ENCODE assay signal across 8 cellular contexts in genomic region chr17:82229686-82230626, GRCh38. TPM values are rescaled to one million over a fixed set of nuclear protein-coding genes. Genes with fewer than 3 reads are reported as not detected.
DNase-seq lines count a peak whose midpoint lies in the region; ATAC-seq and TF ChIP-seq lines count a peak whose summit lies in the region.

No MANE protein-coding gene starts in this region.

- H4K20me1 ChIP-seq in hepatocyte (ENCODE audit: insufficient read depth, poor library complexity, severe bottlenecking): peaks cover 18% of the 10 kb centered on the region

- peak overlapping the region; percentile 81 for H3K4me3 Mint-ChIP-seq in activated CD4-positive, alpha-beta memory T cell treated with anti-CD3 and anti-CD28 coated beads for 36 hours

- H3K4me2 ChIP-seq in hepatocyte: peak overlapping the region; percentile 99

- DNase-seq in HAP-1 (ENCODE audit: low spot score in 2 of 2) (no peak), hepatocyte (ENCODE audit: low spot score) (no peak)
- no peak for DNase-seq in activated CD4-positive, alpha-beta memory T cell treated with anti-CD3 and anti-CD28 coated beads for 36 hours
- DNase-seq in stimulated activated CD8-positive, alpha-beta memory T cell treated with anti-CD3 and anti-CD28 coated beads, Interleukin-4, amount 100 ng/mL, for 48 hours: peak; percentile 28

- peak overlapping the region; percentile 74 for H3K27ac ChIP-seq in hepatocyte

- CTCF ChIA-PET in activated CD4-positive, alpha-beta memory T cell treated with anti-CD3 and anti-CD28 coated beads for 36 hours (lab: Charles Lee): interaction anchor here (0.8 to 1.5 kb wide), 4 partner anchors 11 to 91 kb away, joined by 3 to 6 read pairs (median 3); no protein-coding TSS in a partner anchor

- no peaks in the 10 kb centered on the region for H3K9me3 ChIP-seq in HAP-1
- H3K9me3 ChIP-seq in hepatocyte (ENCODE audit: low read depth): no peaks in the 10 kb centered on the region

- no peaks in the 10 kb centered on the region for H3K27me3 Mint-ChIP-seq in activated CD4-positive, alpha-beta memory T cell treated with anti-CD3 and anti-CD28 coated beads for 36 hours

- no peaks in the 10 kb centered on the region for H3K9me2 ChIP-seq in hepatocyte (replicated peaks; ENCODE audit: insufficient read depth)

- TF ChIP-seq CTCF in hepatocyte (IDR thresholded peaks at IDR 0.05; ENCODE audit: poor library complexity): no peak

- H3K4me3 ChIP-seq in HAP-1 (peak overlapping the region; percentile 56), hepatocyte (peak overlapping the region; percentile 58)

- in situ Hi-C loops in HAP-1 (cut with MboI; ENCODE audit: low sequenced_read_pairs): no loop called here

- no peak overlapping the region for H2AFZ ChIP-seq in hepatocyte

- intact Hi-C loops in activated CD4-positive, alpha-beta memory T cell treated with anti-CD3 and anti-CD28 coated beads for 36 hours (cut with micrococcal nuclease): no loop called here

- peaks cover 3% of the 10 kb centered on the region for H3K36me3 Mint-ChIP-seq in activated CD4-positive, alpha-beta memory T cell treated with anti-CD3 and anti-CD28 coated beads for 36 hours

- H3K27ac Mint-ChIP-seq in activated CD4-positive, alpha-beta memory T cell treated with anti-CD3 and anti-CD28 coated beads for 36 hours: peak overlapping the region; percentile 74

- no peaks in the 10 kb centered on the region for H3K27me3 ChIP-seq in HAP-1 (ENCODE audit: low read depth)
- H3K27me3 ChIP-seq in hepatocyte: no peaks in the 10 kb centered on the region

- H3K79me2 ChIP-seq in hepatocyte: peaks cover 37% of the 10 kb centered on the region

- 75% methylated on average over 27 of the region's 30 CpGs for WGBS in hepatocyte (ENCODE audit: low lambda C conversion rate, missing lambda C conversion rate)

- H3K36me3 ChIP-seq in HAP-1 (replicated peaks) (no peaks in the 10 kb centered on the region), hepatocyte (replicated peaks; ENCODE audit: insufficient read depth, low read depth) (no peaks in the 10 kb centered on the region)

- POLR2A ChIA-PET in activated CD4-positive, alpha-beta memory T cell treated with anti-CD3 and anti-CD28 coated beads for 36 hours (lab: Charles Lee): interaction anchor here (0.6 to 2.0 kb wide), 4 partner anchors 24 to 219 kb away, joined by 3 to 10 read pairs (median 5); no protein-coding TSS in a partner anchor

- H3K4me1 Mint-ChIP-seq in activated CD4-positive, alpha-beta memory T cell treated with anti-CD3 and anti-CD28 coated beads for 36 hours (ENCODE audit: low read depth): peaks cover 9% of the 10 kb centered on the region

- no peaks in the 10 kb centered on the region for H3K9me3 Mint-ChIP-seq in activated CD4-positive, alpha-beta memory T cell treated with anti-CD3 and anti-CD28 coated beads for 36 hours

- ATAC-seq in HG03045 (IDR thresholded peaks at IDR 0.05; ENCODE audit: unreplicated experiment) (no peak), HG02973 (IDR thresholded peaks at IDR 0.05; ENCODE audit: unreplicated experiment) (no peak), GM21390 (IDR thresholded peaks at IDR 0.05; ENCODE audit: unreplicated experiment) (no peak), GM21528 (IDR thresholded peaks at IDR 0.05; ENCODE audit: low FRiP score, unreplicated experiment) (no peak)

- H3K4me1 ChIP-seq in HAP-1: peaks cover 22% of the 10 kb centered on the region
- H3K4me1 ChIP-seq in hepatocyte (ENCODE audit: insufficient read depth): peaks cover 40% of the 10 kb centered on the region

RNA-seq across cellular contexts. Expression of gene SLC16A3, which starts 1.1 kb away (rescaled TPM):
- 10 to 100 TPM; 97.4 to 99.7 TPM for total RNA-seq in activated CD4-positive, alpha-beta memory T cell treated with anti-CD3 and anti-CD28 coated beads for 36 hours
- total RNA-seq in hepatocyte: 240 and 290 TPM in 2 replicates
- polyA plus RNA-seq in hepatocyte: 114 and 125 TPM in 2 replicates

RNA-seq across cellular contexts. Expression of gene CCDC57, which starts 17.3 kb away (rescaled TPM):
- total RNA-seq in activated CD4-positive, alpha-beta memory T cell treated with anti-CD3 and anti-CD28 coated beads for 36 hours: 10 to 100 TPM; 49.6 to 51.7 TPM
- total RNA-seq in hepatocyte: 10.0 and 15.7 TPM in 2 replicates
- 29.8 and 49.5 TPM in 2 replicates for polyA plus RNA-seq in hepatocyte

RNA-seq across cellular contexts. Expression of gene CSNK1D, which starts 43.5 kb away (rescaled TPM):
- total RNA-seq in activated CD4-positive, alpha-beta memory T cell treated with anti-CD3 and anti-CD28 coated beads for 36 hours: 100 to 1,000 TPM; 110 to 111 TPM
- total RNA-seq in hepatocyte: 55.7 and 72.5 TPM in 2 replicates
- polyA plus RNA-seq in hepatocyte: 152 and 193 TPM in 2 replicates
